1 cellular context compared by ENCODE assay signal in the genomic region with DNA sequence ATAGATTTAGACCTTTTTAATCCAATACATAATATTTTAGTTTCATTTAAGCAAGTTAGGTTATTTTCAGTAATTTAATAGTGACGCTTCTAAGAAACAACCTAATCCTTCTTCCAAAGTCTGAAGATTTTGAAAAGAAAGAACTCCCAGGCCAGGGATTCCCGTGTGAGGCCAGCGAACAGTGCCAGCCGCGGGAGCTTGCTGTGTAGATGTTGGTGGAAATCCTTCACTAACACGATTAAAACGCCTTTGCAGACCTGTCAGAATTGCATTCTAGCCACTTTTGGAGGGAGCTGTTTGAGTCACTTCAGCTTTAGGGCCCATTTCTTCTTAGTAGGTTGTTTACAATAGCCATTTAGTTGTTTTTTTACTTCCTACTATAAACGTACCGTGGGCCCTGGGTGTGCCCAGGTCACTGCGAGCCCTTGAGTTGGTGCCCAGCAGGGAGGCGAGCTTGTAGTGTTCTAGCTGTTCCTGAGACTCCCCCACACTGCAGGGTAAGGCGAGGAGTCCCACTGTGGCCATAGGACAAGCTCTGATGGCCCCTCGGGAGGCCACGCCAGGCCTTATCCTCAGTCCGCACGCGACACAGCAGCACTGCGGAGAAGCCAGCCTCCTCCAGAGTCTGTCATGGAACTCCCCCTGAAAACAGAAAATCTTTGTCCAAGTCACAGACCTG.
TF ChIP-seq lines count a peak whose summit lies in the region.

No MANE protein-coding gene starts in this region.

TF ChIP-seq in K562, 482 proteins besides CTCF, POLR2A, EP300 and RAD21 (continued from another document):
- TF ChIP-seq, protein P1, sequence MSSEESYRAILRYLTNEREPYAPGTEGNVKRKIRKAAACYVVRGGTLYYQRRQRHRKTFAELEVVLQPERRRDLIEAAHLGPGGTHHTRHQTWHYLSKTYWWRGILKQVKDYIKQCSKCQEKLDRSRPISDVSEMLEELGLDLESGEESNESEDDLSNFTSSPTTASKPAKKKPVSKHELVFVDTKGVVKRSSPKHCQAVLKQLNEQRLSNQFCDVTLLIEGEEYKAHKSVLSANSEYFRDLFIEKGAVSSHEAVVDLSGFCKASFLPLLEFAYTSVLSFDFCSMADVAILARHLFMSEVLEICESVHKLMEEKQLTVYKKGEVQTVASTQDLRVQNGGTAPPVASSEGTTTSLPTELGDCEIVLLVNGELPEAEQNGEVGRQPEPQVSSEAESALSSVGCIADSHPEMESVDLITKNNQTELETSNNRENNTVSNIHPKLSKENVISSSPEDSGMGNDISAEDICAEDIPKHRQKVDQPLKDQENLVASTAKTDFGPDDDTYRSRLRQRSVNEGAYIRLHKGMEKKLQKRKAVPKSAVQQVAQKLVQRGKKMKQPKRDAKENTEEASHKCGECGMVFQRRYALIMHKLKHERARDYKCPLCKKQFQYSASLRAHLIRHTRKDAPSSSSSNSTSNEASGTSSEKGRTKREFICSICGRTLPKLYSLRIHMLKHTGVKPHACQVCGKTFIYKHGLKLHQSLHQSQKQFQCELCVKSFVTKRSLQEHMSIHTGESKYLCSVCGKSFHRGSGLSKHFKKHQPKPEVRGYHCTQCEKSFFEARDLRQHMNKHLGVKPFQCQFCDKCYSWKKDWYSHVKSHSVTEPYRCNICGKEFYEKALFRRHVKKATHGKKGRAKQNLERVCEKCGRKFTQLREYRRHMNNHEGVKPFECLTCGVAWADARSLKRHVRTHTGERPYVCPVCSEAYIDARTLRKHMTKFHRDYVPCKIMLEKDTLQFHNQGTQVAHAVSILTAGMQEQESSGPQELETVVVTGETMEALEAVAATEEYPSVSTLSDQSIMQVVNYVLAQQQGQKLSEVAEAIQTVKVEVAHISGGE (CRISPR knock-in tag; IDR thresholded peaks at IDR 0.05), result no peak
- TF ChIP-seq, protein P2, sequence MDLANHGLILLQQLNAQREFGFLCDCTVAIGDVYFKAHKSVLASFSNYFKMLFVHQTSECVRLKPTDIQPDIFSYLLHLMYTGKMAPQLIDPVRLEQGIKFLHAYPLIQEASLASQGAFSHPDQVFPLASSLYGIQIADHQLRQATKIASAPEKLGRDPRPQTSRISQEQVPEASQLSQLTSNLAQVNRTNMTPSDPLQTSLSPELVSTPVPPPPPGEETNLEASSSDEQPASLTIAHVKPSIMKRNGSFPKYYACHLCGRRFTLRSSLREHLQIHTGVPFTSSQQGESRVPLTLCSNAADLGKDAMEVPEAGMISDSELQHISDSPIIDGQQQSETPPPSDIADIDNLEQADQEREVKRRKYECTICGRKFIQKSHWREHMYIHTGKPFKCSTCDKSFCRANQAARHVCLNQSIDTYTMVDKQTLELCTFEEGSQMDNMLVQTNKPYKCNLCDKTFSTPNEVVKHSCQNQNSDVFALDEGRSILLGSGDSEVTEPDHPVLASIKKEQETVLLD (IDR thresholded peaks at IDR 0.05), result no peak
- TF ChIP-seq, protein P3, sequence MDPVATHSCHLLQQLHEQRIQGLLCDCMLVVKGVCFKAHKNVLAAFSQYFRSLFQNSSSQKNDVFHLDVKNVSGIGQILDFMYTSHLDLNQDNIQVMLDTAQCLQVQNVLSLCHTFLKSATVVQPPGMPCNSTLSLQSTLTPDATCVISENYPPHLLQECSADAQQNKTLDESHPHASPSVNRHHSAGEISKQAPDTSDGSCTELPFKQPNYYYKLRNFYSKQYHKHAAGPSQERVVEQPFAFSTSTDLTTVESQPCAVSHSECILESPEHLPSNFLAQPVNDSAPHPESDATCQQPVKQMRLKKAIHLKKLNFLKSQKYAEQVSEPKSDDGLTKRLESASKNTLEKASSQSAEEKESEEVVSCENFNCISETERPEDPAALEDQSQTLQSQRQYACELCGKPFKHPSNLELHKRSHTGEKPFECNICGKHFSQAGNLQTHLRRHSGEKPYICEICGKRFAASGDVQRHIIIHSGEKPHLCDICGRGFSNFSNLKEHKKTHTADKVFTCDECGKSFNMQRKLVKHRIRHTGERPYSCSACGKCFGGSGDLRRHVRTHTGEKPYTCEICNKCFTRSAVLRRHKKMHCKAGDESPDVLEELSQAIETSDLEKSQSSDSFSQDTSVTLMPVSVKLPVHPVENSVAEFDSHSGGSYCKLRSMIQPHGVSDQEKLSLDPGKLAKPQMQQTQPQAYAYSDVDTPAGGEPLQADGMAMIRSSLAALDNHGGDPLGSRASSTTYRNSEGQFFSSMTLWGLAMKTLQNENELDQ (CRISPR knock-in tag; IDR thresholded peaks at IDR 0.05; ENCODE audit: borderline replicate concordance), result no peak
- TF ChIP-seq CBFA2T3 (IDR thresholded peaks at IDR 0.05), result 0 out of 2 replicates have a peak, but pooled peaks have one; percentile 15
- no peak for TF ChIP-seq PREB (CRISPR knock-in tag; IDR thresholded peaks at IDR 0.05)
- no peak for TF ChIP-seq TRIM24 (IDR thresholded peaks at IDR 0.05)
